13 cellular contexts compared by ENCODE assay signal in the genomic region with DNA sequence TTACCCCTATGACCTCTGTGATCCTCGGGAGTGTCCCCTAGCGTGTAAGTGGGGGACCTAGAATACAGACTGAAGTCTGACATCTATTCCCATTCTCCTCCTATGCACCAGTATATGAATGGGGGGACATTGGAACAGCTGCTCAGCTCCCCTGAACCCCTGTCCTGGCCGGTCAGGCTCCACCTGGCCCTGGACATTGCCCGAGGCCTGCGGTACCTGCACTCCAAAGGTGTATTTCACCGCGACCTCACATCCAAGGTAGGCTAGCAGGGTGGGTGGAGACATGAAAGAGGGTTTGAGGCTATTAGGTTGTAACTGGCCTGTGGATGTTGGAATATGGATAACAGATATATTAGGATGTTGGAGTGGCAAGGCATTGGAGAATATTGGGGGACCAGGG. TPM values are rescaled to one million over a fixed set of nuclear protein-coding genes. Genes with fewer than 3 reads are reported as not detected.
A peak's percentile ranks its signal among the peaks of the same experiment; 100 is the strongest.
DNase-seq lines count a peak whose midpoint lies in the region; ATAC-seq, FAIRE-seq and TF ChIP-seq lines count a peak whose summit lies in the region.
"Had no signal": no experiment of that assay in that cellular context is flagged by ENCODE, and none has a peak within 500 bp of the region (broad histone marks: within the 10 kb centered on the region; RNA-seq: fewer than 3 reads in every experiment).

No MANE protein-coding gene starts in this region.

- H3K9me3 ChIP-seq in lower lobe of right lung (no peaks in the 10 kb centered on the region), subcutaneous abdominal adipose tissue (ENCODE audit: control insufficient read depth in 5 of 5, low read length in 5 of 5) (no peaks in the 10 kb centered on the region), pancreas (no peaks in the 10 kb centered on the region)
- H3K9me3 ChIP-seq: adrenal gland, upper lobe of left lung had no signal

- H3K4me1 ChIP-seq in lower lobe of right lung (peaks cover 29% of the 10 kb centered on the region), subcutaneous abdominal adipose tissue (ENCODE audit: control insufficient read depth in 5 of 5, insufficient read depth in 5 of 5, low read length in 5 of 5) (peaks cover 9 to 62% (median 47%) of the 10 kb centered on the region in 5 donors), pancreas (peaks cover 0 to 18% (median 3%) of the 10 kb centered on the region in 3 donors)

- CTCF ChIA-PET in activated CD8-positive, alpha-beta T cell treated with anti-CD3 and anti-CD28 coated beads for 36 hours (lab: Charles Lee), result interaction anchor here (1.2 to 1.9 kb wide), 3 partner anchors 10 to 205 kb away, joined by 3 to 5 read pairs (median 3); a partner anchor contains a TSS

- no peak for DNase-seq in activated naive CD8-positive, alpha-beta T cell treated with anti-CD3 and anti-CD28 coated beads for 36 hours
- DNase-seq in activated CD8-positive, alpha-beta T cell treated with anti-CD3 and anti-CD28 coated beads for 36 hours, result no peak
- DNase-seq in lower lobe of right lung (no peak), NCI-H524 treated with DMSO at 0.1 percent for 48 hours (lab: John Stamatoyannopoulos, UW) (no peak), KBM-7 (no peak), pancreas (no peak)
- DNase-seq: NCI-H187 treated with DMSO at 0.1 percent for 48 hours, upper lobe of left lung had no signal

- no peaks in the 10 kb centered on the region for H3K27me3 Mint-ChIP-seq in activated naive CD8-positive, alpha-beta T cell
- H3K27me3 Mint-ChIP-seq in activated naive CD8-positive, alpha-beta T cell treated with anti-CD3 and anti-CD28 coated beads for 36 hours, result no peaks in the 10 kb centered on the region
- H3K27me3 Mint-ChIP-seq in activated CD8-positive, alpha-beta T cell treated with anti-CD3 and anti-CD28 coated beads for 36 hours, result no peaks in the 10 kb centered on the region

- peaks cover 40% of the 10 kb centered on the region for H3K4me1 Mint-ChIP-seq in activated naive CD8-positive, alpha-beta T cell (ENCODE audit: low read depth)
- peaks cover 32% of the 10 kb centered on the region for H3K4me1 Mint-ChIP-seq in activated naive CD8-positive, alpha-beta T cell treated with anti-CD3 and anti-CD28 coated beads for 36 hours
- peaks cover 33% of the 10 kb centered on the region for H3K4me1 Mint-ChIP-seq in activated CD8-positive, alpha-beta T cell treated with anti-CD3 and anti-CD28 coated beads for 36 hours (ENCODE audit: low read depth)

- POLR2A ChIA-PET in activated CD8-positive, alpha-beta T cell treated with anti-CD3 and anti-CD28 coated beads for 36 hours (lab: Charles Lee), result interaction anchor here (0.6 kb wide), 1 partner anchor 707 kb away, joined by 3 read pairs; no protein-coding TSS in a partner anchor

- H3K9me3 Mint-ChIP-seq in activated naive CD8-positive, alpha-beta T cell (ENCODE audit: low read depth), result no peaks in the 10 kb centered on the region
- H3K9me3 Mint-ChIP-seq in activated naive CD8-positive, alpha-beta T cell treated with anti-CD3 and anti-CD28 coated beads for 36 hours, result peaks cover 1% of the 10 kb centered on the region
- H3K9me3 Mint-ChIP-seq in activated CD8-positive, alpha-beta T cell treated with anti-CD3 and anti-CD28 coated beads for 36 hours, result no peaks in the 10 kb centered on the region

- H3K36me3 ChIP-seq in lower lobe of right lung, result peaks cover 32% of the 10 kb centered on the region
- H3K36me3 ChIP-seq in subcutaneous abdominal adipose tissue (ENCODE audit: control insufficient read depth in 5 of 5, insufficient read depth in 5 of 5, low read length in 5 of 5), result peaks cover 0 to 36% (median 29%) of the 10 kb centered on the region in 5 donors
- peaks cover 0 to 11% (median 0%) of the 10 kb centered on the region in 3 donors for H3K36me3 ChIP-seq in pancreas

- H3K27ac ChIP-seq in lower lobe of right lung (no peak overlapping the region), subcutaneous abdominal adipose tissue (ENCODE audit: low read depth, low read length) (peak overlapping the region; percentile 65), pancreas (no peak overlapping the region)
- H3K27ac ChIP-seq: HL-60 had no signal

- no peak for FAIRE-seq in pancreas (lab: Jason Lieb, UNC)
- FAIRE-seq: endometrium had no signal

- intact Hi-C loops in activated CD8-positive, alpha-beta T cell treated with anti-CD3 and anti-CD28 coated beads for 36 hours (cut with micrococcal nuclease), result no loop called here
- intact Hi-C loops in lower lobe of right lung (cut with DNase I) (no loop called here), pancreas (cut with DNase I) (no loop called here)

- peak overlapping the region; percentile 54 for H3K4me3 Mint-ChIP-seq in activated naive CD8-positive, alpha-beta T cell
- H3K4me3 Mint-ChIP-seq in activated naive CD8-positive, alpha-beta T cell treated with anti-CD3 and anti-CD28 coated beads for 36 hours, result no peak overlapping the region
- H3K4me3 Mint-ChIP-seq in activated CD8-positive, alpha-beta T cell treated with anti-CD3 and anti-CD28 coated beads for 36 hours, result peak overlapping the region; percentile 32

- ATAC-seq in activated CD8-positive, alpha-beta T cell treated with anti-CD3 and anti-CD28 coated beads for 36 hours, result no peak
- ATAC-seq in lower lobe of right lung, result no peak
- ATAC-seq in pancreas, result no peak

- peaks cover 3% of the 10 kb centered on the region for H3K36me3 Mint-ChIP-seq in activated naive CD8-positive, alpha-beta T cell
- peaks cover 16% of the 10 kb centered on the region for H3K36me3 Mint-ChIP-seq in activated naive CD8-positive, alpha-beta T cell treated with anti-CD3 and anti-CD28 coated beads for 36 hours
- peaks cover 23% of the 10 kb centered on the region for H3K36me3 Mint-ChIP-seq in activated CD8-positive, alpha-beta T cell treated with anti-CD3 and anti-CD28 coated beads for 36 hours (ENCODE audit: low read depth)

- no peaks in the 10 kb centered on the region for H3K27me3 ChIP-seq in lower lobe of right lung (ENCODE audit: low read depth)
- no peaks in the 10 kb centered on the region for H3K27me3 ChIP-seq in subcutaneous abdominal adipose tissue (ENCODE audit: control insufficient read depth in 5 of 5, insufficient read depth in 4 of 5, low read length in 5 of 5)
- H3K27me3 ChIP-seq in pancreas, result no peaks in the 10 kb centered on the region
- H3K27me3 ChIP-seq: adrenal gland, upper lobe of left lung had no signal

- TF ChIP-seq CTCF in activated CD8-positive, alpha-beta T cell treated with anti-CD3 and anti-CD28 coated beads for 36 hours (IDR thresholded peaks at IDR 0.05), result no peak
- TF ChIP-seq CTCF in lower lobe of right lung (IDR thresholded peaks at IDR 0.05) (no peak), pancreas (IDR thresholded peaks at IDR 0.05) (no peak)

- H3K9ac ChIP-seq in subcutaneous abdominal adipose tissue (ENCODE audit: low read length in 5 of 5), result peak overlapping the region in 3 of 5 donors; percentile 42 to 86 (median 63)

- H3K27ac Mint-ChIP-seq in activated naive CD8-positive, alpha-beta T cell, result no peak overlapping the region
- no peak overlapping the region for H3K27ac Mint-ChIP-seq in activated naive CD8-positive, alpha-beta T cell treated with anti-CD3 and anti-CD28 coated beads for 36 hours
- H3K27ac Mint-ChIP-seq in activated CD8-positive, alpha-beta T cell treated with anti-CD3 and anti-CD28 coated beads for 36 hours, result no peak overlapping the region

- in situ Hi-C loops in KBM-7 (cut with MboI; ENCODE audit: low pct_unique_long_range_greater_than_20kb, low sequenced_read_pairs), result no loop called here

- H3K4me3 ChIP-seq in lower lobe of right lung (peak overlapping the region; percentile 83), subcutaneous abdominal adipose tissue (ENCODE audit: low read depth in 1 of 5, low read length in 5 of 5) (peak overlapping the region in 4 of 5 donors; percentile 15 to 72 (median 45)), pancreas (no peak overlapping the region)

- 79 to 88% methylated on average over 7 of the region's 7 CpGs for WGBS in pancreas, 2 donors

RNA-seq across cellular contexts. Expression of a gene that starts 1.7 kb away (rescaled TPM):
- 10 to 100 TPM; 24.9 to 26.0 TPM for total RNA-seq in activated naive CD8-positive, alpha-beta T cell treated with anti-CD3 and anti-CD28 coated beads for 36 hours
- 10 to 100 TPM; 26.1 to 26.9 TPM for total RNA-seq in activated CD8-positive, alpha-beta T cell treated with anti-CD3 and anti-CD28 coated beads for 36 hours
- total RNA-seq in lower lobe of right lung (44.0 TPM), pancreas (10 to 100 TPM; 12.1 to 23.0 (median 14.2) TPM)
- 10 to 100 TPM; 38.7 to 56.6 TPM for polyA plus RNA-seq in pancreas

RNA-seq across cellular contexts. Expression of a gene that starts 11.5 kb away (rescaled TPM):
- 10 to 100 TPM; 11.4 to 11.5 TPM for total RNA-seq in activated naive CD8-positive, alpha-beta T cell treated with anti-CD3 and anti-CD28 coated beads for 36 hours
- 10 to 100 TPM; 13.1 to 15.5 TPM for total RNA-seq in activated CD8-positive, alpha-beta T cell treated with anti-CD3 and anti-CD28 coated beads for 36 hours
- total RNA-seq in lower lobe of right lung (4.5 TPM), pancreas (1 to 10 TPM in 5 of 6 donors, under 1 TPM in 1; 0.88 to 3.4 (median 2.9) TPM)
- 1 to 10 TPM; 3.5 to 7.7 TPM for polyA plus RNA-seq in pancreas

RNA-seq across cellular contexts. Expression of a gene that starts 44.0 kb away (rescaled TPM):
- 10 to 100 TPM; 67.7 to 69.4 TPM for total RNA-seq in activated naive CD8-positive, alpha-beta T cell treated with anti-CD3 and anti-CD28 coated beads for 36 hours
- 100 to 1,000 TPM in 1 of 2 experiments, 10 to 100 TPM in 1; 99.9 to 102 TPM for total RNA-seq in activated CD8-positive, alpha-beta T cell treated with anti-CD3 and anti-CD28 coated beads for 36 hours
- total RNA-seq in lower lobe of right lung, result 1.5 TPM
- total RNA-seq in pancreas, result under 1 TPM in 4 of 6 donors, not detected in 2; 0.25 to 0.59 (median 0.46) TPM
- polyA plus RNA-seq in pancreas, result under 1 TPM; 0.27 to 0.45 TPM

RNA-seq across cellular contexts. Expression of a gene that starts 51.1 kb away (rescaled TPM):
- over 10,000 TPM in 1 of 2 experiments, 1,000 to 10,000 TPM in 1; 8,498 to 10,099 TPM for total RNA-seq in activated naive CD8-positive, alpha-beta T cell treated with anti-CD3 and anti-CD28 coated beads for 36 hours
- over 10,000 TPM; 13,164 to 13,311 TPM for total RNA-seq in activated CD8-positive, alpha-beta T cell treated with anti-CD3 and anti-CD28 coated beads for 36 hours
- total RNA-seq in lower lobe of right lung (24,340 TPM), pancreas (over 10,000 TPM in 4 of 6 donors, 1,000 to 10,000 TPM in 2; 3,151 to 15,171 (median 11,469) TPM)
- 100 to 1,000 TPM in 1 of 2 donors, 10 to 100 TPM in 1; 80.5 to 300 TPM for polyA plus RNA-seq in pancreas

RNA-seq across cellular contexts. Expression of a gene that starts 51.4 kb away (rescaled TPM):
- total RNA-seq in activated naive CD8-positive, alpha-beta T cell treated with anti-CD3 and anti-CD28 coated beads for 36 hours, result 1 to 10 TPM; 8.2 to 9.4 TPM
- total RNA-seq in activated CD8-positive, alpha-beta T cell treated with anti-CD3 and anti-CD28 coated beads for 36 hours, result 10 to 100 TPM; 12.1 to 13.7 TPM
- total RNA-seq in lower lobe of right lung (28.9 TPM), pancreas (10 to 100 TPM; 13.8 to 32.6 (median 19.0) TPM)
- 10 to 100 TPM; 55.4 to 84.7 TPM for polyA plus RNA-seq in pancreas

Comparison
In these comparisons a context has a peak if more than half of its experiments do, and no peak if none do; other contexts are left out.
1. H3K4me3 ChIP-seq: peak in lower lobe of right lung (single experiment) and subcutaneous abdominal adipose tissue (4 of 5); none in pancreas (0 of 4).
2. RNA of a gene that starts 44.0 kb away (total RNA-seq): 99.9 to 102 TPM in activated CD8-positive, alpha-beta T cell treated with anti-CD3 and anti-CD28 coated beads for 36 hours and 67.7 to 69.4 TPM in activated naive CD8-positive, alpha-beta T cell treated with anti-CD3 and anti-CD28 coated beads for 36 hours; 1.5 TPM in lower lobe of right lung (single experiment) and 0.25 to 0.59 TPM in pancreas; every median in the first group is over 10 times any median in the second.